Comparison of ENCODE assay signal across 8 cellular contexts in genomic region chr11:208917-209260, GRCh38. TPM values are rescaled to one million over a fixed set of nuclear protein-coding genes. Genes with fewer than 3 reads are reported as not detected.
DNase-seq lines count a peak whose midpoint lies in the region; ATAC-seq and TF ChIP-seq lines count a peak whose summit lies in the region.

No MANE protein-coding gene starts in this region.

- 0% methylated on average over 1 to 6 of the region's 26 CpGs for WGBS in gastroesophageal sphincter (ENCODE audit: low coverage in 1 of 2), 2 donors

- H3K4me1 ChIP-seq in gastroesophageal sphincter = peaks cover 3 to 57% (median 33%) of the 10 kb centered on the region in 3 donors

- intact Hi-C loops in sciatic nerve (cut with DNase I) = no loop called here

- TF ChIP-seq EP300 in gastroesophageal sphincter (IDR thresholded peaks at IDR 0.05) = no peak

- TF ChIP-seq POLR2A in gastroesophageal sphincter (IDR thresholded peaks at IDR 0.05) = no peak

- H3K9me3 ChIP-seq in T-helper 17 cell (ENCODE audit: control insufficient read depth, low read length, poor library complexity, severe bottlenecking) (no peaks in the 10 kb centered on the region), gastroesophageal sphincter (no peaks in the 10 kb centered on the region)

- no peak for TF ChIP-seq CTCF in gastroesophageal sphincter (IDR thresholded peaks at IDR 0.05)

- peaks cover 0 to 65% of the 10 kb centered on the region in 2 donors for H3K36me3 ChIP-seq in gastroesophageal sphincter

- H3K27ac ChIP-seq in gastroesophageal sphincter = peak overlapping the region; percentile 95 to 100 (median 98)

- H3K4me1 Mint-ChIP-seq in T-helper 17 cell = peaks cover 20% of the 10 kb centered on the region

- H3K27ac Mint-ChIP-seq in T-helper 17 cell = peak overlapping the region; percentile 97

- peak overlapping the region; percentile 98 for H3K4me3 Mint-ChIP-seq in T-helper 17 cell

- H3K4me3 ChIP-seq in gastroesophageal sphincter = peak overlapping the region; percentile 97 to 99

- H3K27me3 Mint-ChIP-seq in T-helper 17 cell = no peaks in the 10 kb centered on the region

- H3K36me3 Mint-ChIP-seq in T-helper 17 cell (ENCODE audit: low read depth) = peaks cover 6% of the 10 kb centered on the region

- ATAC-seq in GM21528 (IDR thresholded peaks at IDR 0.05; ENCODE audit: low FRiP score, unreplicated experiment) = peak; percentile 2
- ATAC-seq in T-helper 17 cell = no peak
- no peak for ATAC-seq in gastroesophageal sphincter
- no peak for ATAC-seq in sciatic nerve
- ATAC-seq in HG02884 (IDR thresholded peaks at IDR 0.05; ENCODE audit: unreplicated experiment) = no peak

- no peak for DNase-seq in T-helper 17 cell
- peak; percentile 78 for DNase-seq in sciatic nerve (ENCODE audit: low spot score)
- DNase-seq in activated effector memory CD4-positive, alpha-beta T cell treated with anti-CD3 and anti-CD28 coated beads, Interleukin-2, amount 50 U/mL, for 16 hours = no peak
- DNase-seq in DMS153 (lab: John Stamatoyannopoulos, UW) = no peak
- DNase-seq in activated CD8-positive, alpha-beta memory T cell treated with anti-CD3 and anti-CD28 coated beads, Interleukin-2, amount 50 U/mL, for 48 hours = no peak

- no peaks in the 10 kb centered on the region for H3K27me3 ChIP-seq in gastroesophageal sphincter

RNA-seq across cellular contexts. Expression of gene RIC8A, which starts 1.4 kb away (rescaled TPM):
- total RNA-seq in T-helper 17 cell (10 to 100 TPM; 69.2 to 76.0 TPM), gastroesophageal sphincter (100 to 1,000 TPM in 3 of 4 donors, 10 to 100 TPM in 1; 78.2 to 169 (median 135) TPM), sciatic nerve (74.7 TPM)

RNA-seq across cellular contexts. Expression of gene BET1L, which starts 1.7 kb away (rescaled TPM):
- total RNA-seq in T-helper 17 cell (10 to 100 TPM; 42.2 to 48.9 TPM), gastroesophageal sphincter (10 to 100 TPM; 25.3 to 39.4 (median 27.6) TPM), sciatic nerve (48.1 TPM)

RNA-seq across cellular contexts. Expression of gene SCGB1C1, which starts 16.0 kb away (rescaled TPM):
- total RNA-seq in T-helper 17 cell (not detected), gastroesophageal sphincter (not detected), sciatic nerve (not detected)

RNA-seq across cellular contexts. Expression of gene SIRT3, which starts 27.3 kb away (rescaled TPM):
- total RNA-seq in T-helper 17 cell (10 to 100 TPM; 17.1 to 17.5 TPM), gastroesophageal sphincter (10 to 100 TPM; 12.7 to 24.1 (median 17.3) TPM), sciatic nerve (21.7 TPM)

RNA-seq across cellular contexts. Expression of gene PSMD13, which starts 27.9 kb away (rescaled TPM):
- total RNA-seq in T-helper 17 cell = 10 to 100 TPM; 60.6 to 63.6 TPM
- 100 to 1,000 TPM in 1 of 4 donors, 10 to 100 TPM in 3; 85.8 to 114 (median 93.5) TPM for total RNA-seq in gastroesophageal sphincter
- 79.4 TPM for total RNA-seq in sciatic nerve
